Comparison of ENCODE assay signal across 8 cellular contexts in the genomic region with DNA sequence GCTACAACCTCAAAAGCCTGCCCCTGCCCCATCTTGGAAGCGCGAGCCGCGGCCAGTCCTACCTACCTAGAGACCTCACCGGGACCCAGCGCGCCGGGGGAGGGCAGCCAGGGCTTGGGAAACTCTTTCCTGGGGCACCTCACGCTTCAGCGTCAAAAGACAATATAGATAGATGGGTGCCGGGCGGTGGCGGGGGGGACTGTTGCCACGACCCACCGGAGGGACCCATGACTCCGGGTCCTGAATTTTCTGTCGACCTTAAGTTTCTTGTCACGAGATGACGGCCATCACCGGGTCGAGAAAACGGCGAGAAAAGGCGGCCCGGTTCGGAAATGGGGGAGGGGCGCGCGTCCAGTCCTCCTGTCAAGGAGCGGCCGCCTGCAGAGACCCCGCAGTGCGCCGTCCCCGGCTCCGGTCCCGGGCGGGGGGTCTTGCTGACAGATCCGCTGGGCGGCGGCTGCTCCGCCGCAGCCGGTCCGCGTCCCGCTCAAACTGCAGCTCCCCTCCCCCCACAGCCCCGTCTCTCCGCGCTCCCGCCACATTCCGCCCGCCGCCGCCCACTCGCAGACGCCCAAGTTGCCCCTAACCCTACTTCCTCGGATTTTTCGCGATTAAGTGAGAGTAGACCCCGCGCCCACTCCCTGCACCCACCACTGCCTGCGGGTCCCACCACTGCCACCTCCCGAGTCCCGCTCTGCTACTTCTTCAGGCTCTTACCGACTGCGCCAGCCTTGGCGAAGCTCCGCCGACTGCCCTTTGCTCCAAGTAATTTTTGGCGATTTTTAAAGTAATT.
DNase-seq lines count a peak whose midpoint lies in the region; ATAC-seq and TF ChIP-seq lines count a peak whose summit lies in the region.

No MANE protein-coding gene starts in this region.

- no peaks in the 10 kb centered on the region for H3K9me3 ChIP-seq in right cardiac atrium (ENCODE audit: control insufficient read depth, low read length)

- peak overlapping the region; percentile 98 to 100 for H3K27ac Mint-ChIP-seq in activated naive CD4-positive, alpha-beta T cell treated with anti-CD3 and anti-CD28 coated beads, Interleukin-2, amount 50 U/mL, for 72 hours

- H3K9me3 Mint-ChIP-seq in activated naive CD4-positive, alpha-beta T cell treated with anti-CD3 and anti-CD28 coated beads, Interleukin-2, amount 50 U/mL, for 72 hours, result no peaks in the 10 kb centered on the region

- intact Hi-C loops in right cardiac atrium (cut with DNase I), result loop anchor here in 2 of 4 donors (5.0 to 10.0 kb wide), 3 partner anchors 84 to 721 kb away; partner anchors contain the start of gene TRIM13 (in 2 of the 2)
- intact Hi-C loops in sciatic nerve (cut with DNase I), result no loop called here

- peak overlapping the region; percentile 89 for H3K4me3 ChIP-seq in right cardiac atrium (ENCODE audit: low read length)

- no peaks in the 10 kb centered on the region for H3K4me1 ChIP-seq in right cardiac atrium (ENCODE audit: control insufficient read depth, insufficient read depth, low read length)

- ATAC-seq in HG03064 (IDR thresholded peaks at IDR 0.05; ENCODE audit: low read depth, unreplicated experiment) (peak; percentile 2), right cardiac atrium (peak; percentile 43 to 59), sciatic nerve (peak; percentile 46)
- peak; percentile 12 to 40 for ATAC-seq in activated naive CD4-positive, alpha-beta T cell treated with anti-CD3 and anti-CD28 coated beads, Interleukin-2, amount 50 U/mL, for 72 hours

- DNase-seq in NCI-H2196 (lab: John Stamatoyannopoulos, UW; ENCODE audit: unreplicated experiment) (peak; percentile 23), NCI-H2196 treated with DMSO at 0.1 percent for 48 hours (lab: John Stamatoyannopoulos, UW; ENCODE audit: unreplicated experiment) (no peak), RWPE1 (ENCODE audit: low spot score) (no peak), right cardiac atrium (peak; percentile 31 to 80 (median 78)), sciatic nerve (ENCODE audit: low spot score) (peak; percentile 80), NCI-H128 (lab: John Stamatoyannopoulos, UW; ENCODE audit: unreplicated experiment) (no peak)
- DNase-seq in activated naive CD4-positive, alpha-beta T cell treated with anti-CD3 and anti-CD28 coated beads, Interleukin-2, amount 50 U/mL, for 72 hours (ENCODE audit: low spot score in 2 of 2), result peak; percentile 60 to 69

- no peaks in the 10 kb centered on the region for H3K27me3 ChIP-seq in right cardiac atrium (ENCODE audit: control insufficient read depth, insufficient read depth)

- peaks cover 22 to 26% of the 10 kb centered on the region in 2 donors for H3K36me3 Mint-ChIP-seq in activated naive CD4-positive, alpha-beta T cell treated with anti-CD3 and anti-CD28 coated beads, Interleukin-2, amount 50 U/mL, for 72 hours

- POLR2A ChIA-PET in RWPE1 (lab: Yijun Ruan, JAX; ENCODE audit: low non-redundant PET), result interaction anchor here (0.6 kb wide), 1 partner anchor 74 kb away, joined by 5 read pairs; no protein-coding TSS in a partner anchor

- peak; percentile 18; the same call in 1 of the 2 replicates for TF ChIP-seq CTCF in RWPE1 (conservative IDR thresholded peaks at IDR 0.05; ENCODE audit: low read depth)

- WGBS in right cardiac atrium, result under 1% methylated on average over 71 of the region's 71 CpGs

- CTCF ChIA-PET in RWPE1 (lab: Yijun Ruan, JAX), result interaction anchor here (0.6 to 1.0 kb wide), 3 partner anchors 11 to 1920 kb away, joined by 3 read pairs; no protein-coding TSS in a partner anchor

- H3K27ac ChIP-seq in RWPE1 (peak overlapping the region; percentile 99), right cardiac atrium (ENCODE audit: low read length) (peak overlapping the region; percentile 54)

Comparison
In these comparisons a context has a peak if more than half of its experiments do, and no peak if none do; other contexts are left out.
1. DNase-seq: peak in NCI-H2196 (single experiment), activated naive CD4-positive, alpha-beta T cell treated with anti-CD3 and anti-CD28 coated beads, Interleukin-2, amount 50 U/mL, for 72 hours (2 of 2), right cardiac atrium (3 of 3) and sciatic nerve (single experiment); none in NCI-H2196 treated with DMSO at 0.1 percent for 48 hours (single experiment), RWPE1 (single experiment) and NCI-H128 (single experiment).
2. Peak in every context shown above with its lines, with median percentiles within 50 percentile points of each other: ATAC-seq.